In the genomic region with DNA sequence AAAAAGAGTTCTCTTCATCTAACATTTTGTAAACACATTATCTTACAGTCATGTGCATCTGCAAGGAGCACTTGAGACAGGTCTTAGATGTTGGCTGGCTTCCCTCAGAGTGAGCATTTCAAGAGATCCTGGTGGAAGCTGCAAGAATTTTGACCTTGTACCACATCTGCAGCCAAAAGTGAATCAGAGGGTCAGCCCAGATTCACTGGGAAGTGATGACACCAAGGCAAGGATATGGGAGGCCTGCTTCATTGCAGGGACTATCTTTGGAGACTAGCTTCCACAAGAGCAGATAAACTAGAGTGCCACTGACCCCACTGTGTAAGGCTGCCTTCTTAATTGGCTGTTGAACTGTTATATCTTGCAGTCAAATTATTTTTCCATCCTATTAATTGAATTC, we compare ENCODE assay signal across 27 cellular contexts. TPM values are rescaled to one million over a fixed set of nuclear protein-coding genes. Genes with fewer than 3 reads are reported as not detected.
"Had no signal": no experiment of that assay in that cellular context is flagged by ENCODE, and none has a peak within 500 bp of the region (broad histone marks: within the 10 kb centered on the region; RNA-seq: fewer than 3 reads in every experiment).

No MANE protein-coding gene starts in this region.

- H3K4me3 ChIP-seq: adrenal gland, colonic mucosa, esophagus squamous epithelium, heart right ventricle, lower lobe of right lung, right lobe of liver, thoracic aorta, vagina had no signal

- H3K27ac ChIP-seq: adrenal gland, colonic mucosa, esophagus squamous epithelium, heart right ventricle, lower lobe of right lung, right lobe of liver, thoracic aorta, vagina had no signal

- H3K9me3 ChIP-seq: adrenal gland, colonic mucosa, lower lobe of right lung, right lobe of liver, thoracic aorta, vagina had no signal

- H3K4me1 ChIP-seq: adrenal gland, colonic mucosa, esophagus squamous epithelium, heart right ventricle, lower lobe of right lung, right lobe of liver, vagina had no signal

- H3K27me3 ChIP-seq: adrenal gland, colonic mucosa, esophagus squamous epithelium, heart right ventricle, right lobe of liver, vagina had no signal

- ATAC-seq: activated CD4-positive, alpha-beta T cell treated with anti-CD3 and anti-CD28 coated beads for 36 hours; activated T-cell treated with anti-CD3 and anti-CD28 coated beads, Interleukin-2, amount 50 U/mL, for 4 hours; heart right ventricle; left colon; lower lobe of right lung; stimulated activated naive B cell treated with anti-CD40 and anti-IgM and Interleukin-4, amounts not matched to agents 10 μg/mL and 1 μg/mL and 100 μg/mL, for 72 hours; WTC11 had no signal

- DNase-seq: activated CD4-positive, alpha-beta T cell treated with anti-CD3 and anti-CD28 coated beads for 36 hours; activated CD4-positive, alpha-beta T cell treated with anti-CD3 and anti-CD28 coated beads, Interleukin-2, amount 50 U/mL, for 4 hours; activated CD8-positive, alpha-beta memory T cell treated with anti-CD3 and anti-CD28 coated beads, Interleukin-2, amount 50 U/mL, for 48 hours; activated naive CD4-positive, alpha-beta T cell; activated T-cell treated with anti-CD3 and anti-CD28 coated beads, Interleukin-2, amount 50 U/mL, for 4 hours; colonic mucosa; endodermal cell; esophagus squamous epithelium; heart right ventricle; islet precursor cell; left colon; lower lobe of right lung; naive B cell; nucleus accumbens; right lobe of liver; small intestine; stimulated activated CD4-positive, alpha-beta T cell treated with anti-CD3 and anti-CD28 coated beads, Interleukin-15, amount 100 ng/mL, for 24 hours; stimulated activated CD8-positive, alpha-beta memory T cell treated with anti-CD3 and anti-CD28 coated beads, Interleukin-4, amount 100 ng/mL, for 48 hours; stimulated activated naive B cell treated with anti-CD40 and anti-IgM and Interleukin-4, amounts not matched to agents 10 μg/mL and 1 μg/mL and 100 μg/mL, for 72 hours had no signal

- H3K36me3 ChIP-seq: adrenal gland, colonic mucosa, esophagus squamous epithelium, heart right ventricle, lower lobe of right lung, right lobe of liver, thoracic aorta, vagina had no signal

RNA-seq across cellular contexts. Expression of a gene that starts 21.3 kb away (rescaled TPM):
- total RNA-seq: activated CD4-positive, alpha-beta T cell treated with anti-CD3 and anti-CD28 coated beads for 36 hours; activated CD8-positive, alpha-beta memory T cell treated with anti-CD3 and anti-CD28 coated beads for 36 hours; activated T-cell treated with anti-CD3 and anti-CD28 coated beads, Interleukin-2, amount 50 U/mL, for 4 hours; activated T-helper 2 cell treated with anti-CD3 and anti-CD28 coated beads, Interferon-gamma antibody, Interleukin-2, Interleukin-4, amounts not matched to agents 10 μg/mL and 5 μg/mL and 100 μg/mL, durations not matched to agents 14 hours and 24 hours and 36 hours; colonic mucosa; esophagus squamous epithelium; left colon; lower lobe of right lung; mesenteric fat pad; mucosa of gallbladder; right lobe of liver; vagina had no signal
